In genomic region chr22:41775338-41775737, GRCh38 we compare ENCODE assay signal across 27 cellular contexts.
"Had no signal": no experiment of that assay in that cellular context is flagged by ENCODE, and none has a peak within 500 bp of the region (broad histone marks: within the 10 kb centered on the region; RNA-seq: fewer than 3 reads in every experiment).

No MANE protein-coding gene starts in this region.

- H3K9me3 Mint-ChIP-seq: natural killer cell treated with Interleukin-12 subunit alpha and Interleukin-12 subunit beta and Interleukin-15 and Interleukin-18, amount 100 ng/mL, for 72 hours; nephron progenitor cell; neural crest cell; stimulated activated effector memory CD8-positive, alpha-beta T cell treated with anti-CD3 and anti-CD28 coated beads, Interleukin-12 subunit alpha, Interleukin-12 subunit beta, amount 100 ng/mL, for 72 hours; stimulated activated naive B cell treated with anti-CD40 and anti-IgM and Interleukin-4, amounts not matched to agents 10 μg/mL and 1 μg/mL and 100 μg/mL, for 72 hours; stimulated activated naive CD8-positive, alpha-beta T cell treated with anti-CD3 and anti-CD28 coated beads, Interleukin-15, Interleukin-2, amounts not matched to agents 100 ng/mL and 50 ng/mL, for 24 hours had no signal

- H3K4me1 Mint-ChIP-seq: neural crest cell had no signal

- H3K27me3 ChIP-seq: neutrophil, pancreas, right lobe of liver, sigmoid colon, thyroid gland, tibial nerve, upper lobe of left lung, vagina had no signal

- DNase-seq: nephron progenitor cell; nucleus accumbens; pancreas; psoas muscle; right cardiac atrium; right lobe of liver; sigmoid colon; small intestine; stimulated activated CD4-positive, alpha-beta T cell treated with anti-CD3 and anti-CD28 coated beads, Interleukin-15, amount 100 ng/mL, for 24 hours; stimulated activated CD4-positive, alpha-beta T cell treated with anti-CD3 and anti-CD28 coated beads, Interleukin-2, amount 100 ng/mL, for 24 hours; stimulated activated CD4-positive, alpha-beta T cell treated with anti-CD3 and anti-CD28 coated beads, Interleukin-2, amount 100 ng/mL, for 48 hours; stimulated activated CD4-positive, alpha-beta T cell treated with anti-CD3 and anti-CD28 coated beads, Interleukin-4, amount 100 ng/mL, for 24 hours; stimulated activated naive B cell treated with anti-CD40 and anti-IgM and Interleukin-4, amounts not matched to agents 10 μg/mL and 1 μg/mL and 100 μg/mL, for 72 hours; stimulated activated naive CD4-positive, alpha-beta T cell treated with Interleukin-2 at 50 U/mL for 16 hours; stomach; thyroid gland; trophoblast cell; upper lobe of left lung had no signal

- H3K36me3 Mint-ChIP-seq: natural killer cell treated with Interleukin-12 subunit alpha and Interleukin-12 subunit beta and Interleukin-15 and Interleukin-18, amount 100 ng/mL, for 72 hours; stimulated activated effector memory CD8-positive, alpha-beta T cell treated with anti-CD3 and anti-CD28 coated beads, Interleukin-12 subunit alpha, Interleukin-12 subunit beta, amount 100 ng/mL, for 72 hours; stimulated activated naive B cell treated with anti-CD40 and anti-IgM and Interleukin-4, amounts not matched to agents 10 μg/mL and 1 μg/mL and 100 μg/mL, for 72 hours had no signal

- H3K27ac ChIP-seq: neutrophil, pancreas, psoas muscle, right lobe of liver, sigmoid colon, stomach, thoracic aorta, thyroid gland, tibial nerve, upper lobe of left lung, vagina had no signal

- H3K27me3 Mint-ChIP-seq: natural killer cell treated with Interleukin-12 subunit alpha and Interleukin-12 subunit beta and Interleukin-15 and Interleukin-18, amount 100 ng/mL, for 72 hours; stimulated activated naive CD8-positive, alpha-beta T cell treated with anti-CD3 and anti-CD28 coated beads, Interleukin-15, Interleukin-2, amounts not matched to agents 100 ng/mL and 50 ng/mL, for 24 hours had no signal

- H3K4me3 Mint-ChIP-seq: natural killer cell treated with Interleukin-12 subunit alpha and Interleukin-12 subunit beta and Interleukin-15 and Interleukin-18, amount 100 ng/mL, for 72 hours; nephron progenitor cell; neural crest cell; stimulated activated effector memory CD8-positive, alpha-beta T cell treated with anti-CD3 and anti-CD28 coated beads, Interleukin-12 subunit alpha, Interleukin-12 subunit beta, amount 100 ng/mL, for 72 hours; stimulated activated naive B cell treated with anti-CD40 and anti-IgM and Interleukin-4, amounts not matched to agents 10 μg/mL and 1 μg/mL and 100 μg/mL, for 72 hours; stimulated activated naive CD8-positive, alpha-beta T cell treated with anti-CD3 and anti-CD28 coated beads, Interleukin-15, Interleukin-2, amounts not matched to agents 100 ng/mL and 50 ng/mL, for 24 hours had no signal

- H3K9me3 ChIP-seq: neutrophil, pancreas, psoas muscle, right lobe of liver, sigmoid colon, stomach, thoracic aorta, thyroid gland, tibial nerve, upper lobe of left lung, vagina had no signal

- H3K27ac Mint-ChIP-seq: natural killer cell treated with Interleukin-12 subunit alpha and Interleukin-12 subunit beta and Interleukin-15 and Interleukin-18, amount 100 ng/mL, for 72 hours; nephron progenitor cell; progenitor cell of endocrine pancreas; stimulated activated effector memory CD8-positive, alpha-beta T cell treated with anti-CD3 and anti-CD28 coated beads, Interleukin-12 subunit alpha, Interleukin-12 subunit beta, amount 100 ng/mL, for 72 hours; stimulated activated naive B cell treated with anti-CD40 and anti-IgM and Interleukin-4, amounts not matched to agents 10 μg/mL and 1 μg/mL and 100 μg/mL, for 72 hours; stimulated activated naive CD8-positive, alpha-beta T cell treated with anti-CD3 and anti-CD28 coated beads, Interleukin-15, Interleukin-2, amounts not matched to agents 100 ng/mL and 50 ng/mL, for 24 hours had no signal

- H3K36me3 ChIP-seq: neutrophil, pancreas, right lobe of liver, sigmoid colon, stomach, thoracic aorta, thyroid gland, tibial nerve, upper lobe of left lung, vagina had no signal

- H3K4me3 ChIP-seq: pancreas, psoas muscle, right lobe of liver, sigmoid colon, stomach, thoracic aorta, thyroid gland, tibial nerve, upper lobe of left lung, vagina had no signal

- ATAC-seq: natural killer cell treated with Interleukin-12 subunit alpha and Interleukin-12 subunit beta and Interleukin-15 and Interleukin-18, amount 100 ng/mL, for 72 hours; pancreas; psoas muscle; right cardiac atrium; right lobe of liver; stimulated activated effector memory CD8-positive, alpha-beta T cell treated with anti-CD3 and anti-CD28 coated beads, Interleukin-12 subunit alpha, Interleukin-12 subunit beta, amount 100 ng/mL, for 72 hours; stimulated activated naive B cell treated with anti-CD40 and anti-IgM and Interleukin-4, amounts not matched to agents 10 μg/mL and 1 μg/mL and 100 μg/mL, for 72 hours had no signal

- H3K4me1 ChIP-seq: pancreas, psoas muscle, right lobe of liver, sigmoid colon, thyroid gland, tibial nerve, upper lobe of left lung, vagina had no signal
